Comparison of ENCODE assay signal across 18 cellular contexts in the genomic region with DNA sequence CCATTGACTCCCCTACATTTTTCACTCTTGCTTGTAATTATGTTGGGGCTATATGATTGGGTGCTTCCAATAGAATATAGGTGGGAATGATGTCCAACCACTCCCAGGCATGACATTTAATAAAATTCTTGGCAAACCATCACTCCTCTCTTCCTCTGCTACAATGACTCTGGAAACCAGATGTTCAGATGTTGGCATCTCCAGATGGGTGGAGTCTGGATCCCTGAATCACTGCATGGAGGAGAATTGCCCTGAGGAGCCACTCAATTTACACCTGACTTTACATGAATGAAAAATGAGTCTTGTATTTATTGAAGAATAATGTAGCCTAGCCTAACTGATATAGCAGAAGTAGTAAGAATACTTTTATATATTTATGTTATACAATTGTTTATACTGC.
"Had no signal": no experiment of that assay in that cellular context is flagged by ENCODE, and none has a peak within 500 bp of the region (broad histone marks: within the 10 kb centered on the region; RNA-seq: fewer than 3 reads in every experiment).

No MANE protein-coding gene starts in this region.

- DNase-seq: dermis blood vessel endothelial cell; dorsolateral prefrontal cortex; effector CD4-positive, alpha-beta T cell; effector memory CD4-positive, alpha-beta T cell; foreskin melanocyte; gastrocnemius medialis; glutamatergic neuron; head of caudate nucleus; heart right ventricle; hippocampal formation; left cardiac atrium; left lung; left ventricle myocardium superior; lower lobe of right lung; mesendoderm; naive thymus-derived CD4-positive, alpha-beta T cell had no signal

- H3K4me1 ChIP-seq: esophagus muscularis mucosa, gastrocnemius medialis, heart right ventricle, left lung, lower lobe of right lung had no signal

- H3K4me3 ChIP-seq: coronary artery, dorsolateral prefrontal cortex, esophagus muscularis mucosa, gastrocnemius medialis, heart right ventricle, left lung, lower lobe of right lung had no signal

- ATAC-seq: gastrocnemius medialis; heart right ventricle; left cardiac atrium; left lung; left ventricle myocardium superior; lower lobe of right lung; naive thymus-derived CD4-positive, alpha-beta T cell had no signal

- H3K36me3 ChIP-seq: esophagus muscularis mucosa, gastrocnemius medialis, heart right ventricle, left lung, lower lobe of right lung had no signal

- H3K27me3 ChIP-seq: esophagus muscularis mucosa, gastrocnemius medialis, heart right ventricle, left lung had no signal

- H3K27ac ChIP-seq: coronary artery, dorsolateral prefrontal cortex, esophagus muscularis mucosa, gastrocnemius medialis, heart right ventricle, left lung, lower lobe of right lung had no signal
